In genomic region chr11:98616256-98616655, GRCh38 we compare ENCODE assay signal across 19 cellular contexts.
A peak's percentile ranks its signal among the peaks of the same experiment; 100 is the strongest.
DNase-seq lines count a peak whose midpoint lies in the region; ATAC-seq and TF ChIP-seq lines count a peak whose summit lies in the region.
"Had no signal": no experiment of that assay in that cellular context is flagged by ENCODE, and none has a peak within 500 bp of the region (broad histone marks: within the 10 kb centered on the region; RNA-seq: fewer than 3 reads in every experiment).

No MANE protein-coding gene starts in this region.

- H3K36me3 ChIP-seq in left lung (no peaks in the 10 kb centered on the region), upper lobe of right lung (no peaks in the 10 kb centered on the region)
- H3K36me3 ChIP-seq: BLaER1 had no signal

- intact Hi-C loops in left lung (cut with DNase I), result no loop called here
- intact Hi-C loops in upper lobe of right lung (cut with DNase I), result no loop called here

- H3K27me3 ChIP-seq in left lung, result no peaks in the 10 kb centered on the region
- no peaks in the 10 kb centered on the region for H3K27me3 ChIP-seq in upper lobe of right lung
- H3K27me3 ChIP-seq: BLaER1 had no signal

- no peak overlapping the region for H3K4me3 ChIP-seq in left lung
- H3K4me3 ChIP-seq in upper lobe of right lung, result no peak overlapping the region
- H3K4me3 ChIP-seq: BLaER1 had no signal

- POLR2A ChIA-PET in HEK293T (lab: Yijun Ruan, JAX), result no interaction called here

- H3K4me1 ChIP-seq in left lung (no peaks in the 10 kb centered on the region), upper lobe of right lung (no peaks in the 10 kb centered on the region)
- H3K4me1 ChIP-seq: BLaER1 had no signal

- peaks cover 0 to 33% of the 10 kb centered on the region in 2 donors for H3K9me3 ChIP-seq in left lung
- H3K9me3 ChIP-seq in upper lobe of right lung, result peaks cover 3% of the 10 kb centered on the region

- H3K27ac ChIP-seq in left lung (no peak overlapping the region), upper lobe of right lung (no peak overlapping the region)
- H3K27ac ChIP-seq: BLaER1, KMS-11 had no signal

- TF ChIP-seq CTCF in left lung (IDR thresholded peaks at IDR 0.05) (no peak), upper lobe of right lung (IDR thresholded peaks at IDR 0.05) (no peak)

- DNase-seq in NCI-H2171 treated with DMSO at 0.1 percent for 48 hours (lab: John Stamatoyannopoulos, UW) (peak; percentile 57), NCI-H2171 (lab: John Stamatoyannopoulos, UW) (no peak), astrocyte of the hippocampus (ENCODE audit: low read depth, low spot score) (peak; percentile 5), left lung (no peak), upper lobe of right lung (no peak), Ammon's horn (ENCODE audit: low spot score) (no peak), HEK293T (ENCODE audit: extremely low spot score) (no peak), LoVo (ENCODE audit: low spot score) (no peak)
- DNase-seq: 8988T; CD8-positive, alpha-beta T cell; GF-D8; MM.1S; NCI-H1092 treated with DMSO at 0.1 percent for 48 hours; NCI-H1694; NCI-H2107; NCI-H345; NCI-H748 treated with DMSO at 0.1 percent for 48 hours had no signal

- ATAC-seq in left lung (peak; percentile 92), upper lobe of right lung (peak; percentile 51)
- ATAC-seq: CD8-positive, alpha-beta T cell had no signal

- CTCF ChIA-PET in HEK293T (lab: Yijun Ruan, JAX), result no interaction called here

TF ChIP-seq in HEK293T, 16 proteins besides CTCF, POLR2A, EP300 and RAD21:
- TF ChIP-seq ARNT (IDR thresholded peaks at IDR 0.05), result no peak
- TF ChIP-seq BHLHE40 (IDR thresholded peaks at IDR 0.05; ENCODE audit: borderline replicate concordance), result no peak
- TF ChIP-seq FOXA1 (IDR thresholded peaks at IDR 0.05), result no peak
- no peak for TF ChIP-seq CTBP1 (IDR thresholded peaks at IDR 0.05; ENCODE audit: borderline replicate concordance)
- TF ChIP-seq FOXK2 (IDR thresholded peaks at IDR 0.05), result no peak
- no peak for TF ChIP-seq ELF4 (IDR thresholded peaks at IDR 0.05)

Comparison
In these comparisons a context has a peak if more than half of its experiments do, and no peak if none do; other contexts are left out.
1. DNase-seq: peak in NCI-H2171 treated with DMSO at 0.1 percent for 48 hours (single experiment) and astrocyte of the hippocampus (single experiment); none in NCI-H2171 (single experiment), left lung (0 of 2), upper lobe of right lung (single experiment), Ammon's horn (single experiment), HEK293T (single experiment) and LoVo (single experiment).